Comparison of ENCODE assay signal across 10 cellular contexts in genomic region chr7:1029637-1030443, GRCh38. TPM values are rescaled to one million over a fixed set of nuclear protein-coding genes. Genes with fewer than 3 reads are reported as not detected.
DNase-seq lines count a peak whose midpoint lies in the region; ATAC-seq and TF ChIP-seq lines count a peak whose summit lies in the region.
"Had no signal": no experiment of that assay in that cellular context is flagged by ENCODE, and none has a peak within 500 bp of the region (broad histone marks: within the 10 kb centered on the region; RNA-seq: fewer than 3 reads in every experiment).

No MANE protein-coding gene starts in this region.

- H3K4me3 ChIP-seq in NT2/D1 (ENCODE audit: insufficient read length, low read depth): no peak overlapping the region
- no peak overlapping the region for H3K4me3 ChIP-seq in sigmoid colon

- intact Hi-C loops in Calu3 (cut with micrococcal nuclease; ENCODE audit: unreplicated experiment): no loop called here
- intact Hi-C loops in sigmoid colon (cut with DNase I): loop anchor here (2.0 to 5.0 kb wide), 2 partner anchors 13 to 38 kb away; no protein-coding TSS in a partner anchor

- CTCF ChIA-PET in Calu3 (lab: Charles Lee): interaction anchor here (0.5 kb wide), 1 partner anchor 31 kb away, joined by 5 read pairs; no protein-coding TSS in a partner anchor

- no peak for TF ChIP-seq EP300 in sigmoid colon (IDR thresholded peaks at IDR 0.05)

- no TSS peak for BruUV-seq in Calu3 (replicated peaks; lab: Mats Ljungman, UMichigan)

- H3K9me3 Mint-ChIP-seq in Calu3 (ENCODE audit: low read depth, unreplicated experiment): no peaks in the 10 kb centered on the region
- no peaks in the 10 kb centered on the region for H3K9me3 Mint-ChIP-seq in effector memory CD8-positive, alpha-beta T cell

- H3K27ac ChIP-seq in sigmoid colon: peak overlapping the region; percentile 93 to 97 (median 96)

- no peak for TF ChIP-seq CTCF in Calu3 (IDR thresholded peaks at IDR 0.05; ENCODE audit: unreplicated experiment)
- no peak for TF ChIP-seq CTCF in sigmoid colon (IDR thresholded peaks at IDR 0.05)

- no peak for TF ChIP-seq POLR2A in sigmoid colon (IDR thresholded peaks at IDR 0.05)

- 94 to 95% methylated on average over 33 of the region's 33 CpGs for WGBS in sigmoid colon, 2 donors

- H3K9me3 ChIP-seq in NT2/D1 (ENCODE audit: insufficient read depth, low read length) (peaks cover 1% of the 10 kb centered on the region; the same call in 1 of the 2 replicates), sigmoid colon (no peaks in the 10 kb centered on the region)

- peaks cover 9% of the 10 kb centered on the region for H3K27me3 ChIP-seq in NT2/D1 (ENCODE audit: insufficient read depth, insufficient read length)
- no peaks in the 10 kb centered on the region for H3K27me3 ChIP-seq in sigmoid colon

- H3K27ac Mint-ChIP-seq in Calu3 (ENCODE audit: unreplicated experiment): peak overlapping the region; percentile 82
- H3K27ac Mint-ChIP-seq in effector memory CD8-positive, alpha-beta T cell: peak overlapping the region in 1 of 2 donors; percentile 86

- H3K4me1 Mint-ChIP-seq in Calu3 (ENCODE audit: low read depth, unreplicated experiment): peaks cover 15% of the 10 kb centered on the region
- H3K4me1 Mint-ChIP-seq in effector memory CD8-positive, alpha-beta T cell (ENCODE audit: low read depth in 2 of 2): peaks cover 45% of the 10 kb centered on the region in 2 donors

- H3K9ac ChIP-seq in NT2/D1 (ENCODE audit: insufficient read length, low read depth): peak overlapping the region; percentile 72
- H3K9ac ChIP-seq: parathyroid adenoma had no signal

- H3K36me3 ChIP-seq in NT2/D1 (ENCODE audit: insufficient read depth, insufficient read length, low read length) (peaks cover 21% of the 10 kb centered on the region), sigmoid colon (peaks cover 0 to 17% (median 0%) of the 10 kb centered on the region in 4 donors)

- H3K4me1 ChIP-seq in NT2/D1 (ENCODE audit: insufficient read depth, insufficient read length) (peaks cover 15% of the 10 kb centered on the region), sigmoid colon (peaks cover 0 to 43% (median 25%) of the 10 kb centered on the region in 4 donors)

- no peak for ATAC-seq in effector memory CD8-positive, alpha-beta T cell (replicated peaks)

- no peaks in the 10 kb centered on the region for H3K27me3 Mint-ChIP-seq in Calu3 (ENCODE audit: unreplicated experiment)
- H3K27me3 Mint-ChIP-seq in effector memory CD8-positive, alpha-beta T cell: no peaks in the 10 kb centered on the region

- DNase-seq in Calu3: no peak
- DNase-seq in NT2/D1 (ENCODE audit: low read depth, low spot score): no peak
- DNase-seq in effector memory CD8-positive, alpha-beta T cell: no peak
- no peak for DNase-seq in sigmoid colon
- no peak for DNase-seq in NCI-H1436 treated with DMSO at 0.1 percent for 48 hours (lab: John Stamatoyannopoulos, UW)
- DNase-seq in foreskin melanocyte: no peak
- DNase-seq in DMS53 treated with DMSO at 0.1 percent for 48 hours (lab: John Stamatoyannopoulos, UW; ENCODE audit: unreplicated experiment): no peak
- DNase-seq in cerebellar nuclear complex (lab: John Stamatoyannopoulos, UW): no peak
- DNase-seq: RPMI8226 had no signal

- H3K4me3 Mint-ChIP-seq in Calu3 (ENCODE audit: low read depth, unreplicated experiment): peak overlapping the region; percentile 95
- H3K4me3 Mint-ChIP-seq in effector memory CD8-positive, alpha-beta T cell: peak overlapping the region; percentile 80 to 82

- peaks cover 59% of the 10 kb centered on the region for H3K36me3 Mint-ChIP-seq in Calu3 (ENCODE audit: insufficient read depth, unreplicated experiment)
- peaks cover 3% of the 10 kb centered on the region for H3K36me3 Mint-ChIP-seq in effector memory CD8-positive, alpha-beta T cell (ENCODE audit: insufficient read depth)

RNA-seq across cellular contexts. Expression of gene GPR146, which starts 14.5 kb away (rescaled TPM):
- 0.66 and 1.8 TPM in 2 replicates for total RNA-seq in Calu3 (2022)
- 10 to 100 TPM; 10.8 to 33.5 (median 27.2) TPM for total RNA-seq in sigmoid colon
- polyA plus RNA-seq in sigmoid colon: 1 to 10 TPM; 3.0 to 7.1 (median 5.5) TPM

RNA-seq across cellular contexts. Expression of gene CYP2W1, which starts 46.9 kb away (rescaled TPM):
- total RNA-seq in Calu3 (2022) (0.71 and 1.3 TPM in 2 replicates), sigmoid colon (under 1 TPM in 1 of 4 donors, not detected in 3; 0.83 TPM)
- polyA plus RNA-seq in sigmoid colon: 1 to 10 TPM in 1 of 3 donors, not detected in 2; 3.8 TPM

RNA-seq across cellular contexts. Expression of gene COX19, which starts 54.5 kb away (rescaled TPM):
- 37.4 and 39.1 TPM in 2 replicates for total RNA-seq in Calu3 (2022)
- 10 to 100 TPM in 1 of 4 donors, 1 to 10 TPM in 3; 8.9 to 12.7 (median 9.3) TPM for total RNA-seq in sigmoid colon
- polyA plus RNA-seq in sigmoid colon: 10 to 100 TPM in 1 of 3 donors, 1 to 10 TPM in 2; 5.1 to 11.5 (median 6.0) TPM

RNA-seq across cellular contexts. Expression of gene GPER1, which starts 58.1 kb away (rescaled TPM):
- total RNA-seq in Calu3 (2022) (0.26 and 1.1 TPM in 2 replicates), sigmoid colon (10 to 100 TPM in 2 of 4 donors, 1 to 10 TPM in 2; 4.6 to 15.8 (median 8.1) TPM)
- 1 to 10 TPM; 3.5 to 4.2 (median 3.9) TPM for polyA plus RNA-seq in sigmoid colon
